In genomic region chr11:32698579-32698978, GRCh38 we compare ENCODE assay signal across 25 cellular contexts.
"Had no signal": no experiment of that assay in that cellular context is flagged by ENCODE, and none has a peak within 500 bp of the region (broad histone marks: within the 10 kb centered on the region; RNA-seq: fewer than 3 reads in every experiment).

No MANE protein-coding gene starts in this region.

- H3K4me2 ChIP-seq: neural progenitor cell had no signal

- H3K4me3 ChIP-seq: neural progenitor cell, ovary, psoas muscle, stomach, thoracic aorta, thyroid gland, tibial nerve, upper lobe of left lung, vagina had no signal

- H3K36me3 ChIP-seq: neural progenitor cell, ovary, stomach, thoracic aorta, thyroid gland, tibial nerve, upper lobe of left lung, vagina had no signal

- DNase-seq: natural killer cell; occipital lobe; ovary; posterior cingulate gyrus; psoas muscle; right cardiac atrium; small intestine; stimulated activated CD4-positive, alpha-beta T cell treated with anti-CD3 and anti-CD28 coated beads, Interleukin-15, amount 100 ng/mL, for 24 hours; stimulated activated CD4-positive, alpha-beta T cell treated with anti-CD3 and anti-CD28 coated beads, Interleukin-2, amount 100 ng/mL, for 24 hours; stimulated activated CD4-positive, alpha-beta T cell treated with anti-CD3 and anti-CD28 coated beads, Interleukin-2, amount 100 ng/mL, for 48 hours; stimulated activated CD4-positive, alpha-beta T cell treated with anti-CD3 and anti-CD28 coated beads, Interleukin-4, amount 100 ng/mL, for 24 hours; stimulated activated naive B cell treated with anti-CD40 and anti-IgM and Interleukin-4, amounts not matched to agents 10 μg/mL and 1 μg/mL and 100 μg/mL, for 72 hours; stimulated activated naive CD4-positive, alpha-beta T cell treated with Interleukin-2 at 50 U/mL for 16 hours; stomach; thyroid gland; trophoblast cell; upper lobe of left lung had no signal

- H3K9me3 ChIP-seq: ovary, psoas muscle, stomach, thoracic aorta, thyroid gland, tibial nerve, upper lobe of left lung, vagina had no signal

- ATAC-seq: natural killer cell; psoas muscle; right cardiac atrium; sciatic nerve; stimulated activated effector memory CD8-positive, alpha-beta T cell treated with anti-CD3 and anti-CD28 coated beads, Interleukin-12 subunit alpha, Interleukin-12 subunit beta, amount 100 ng/mL, for 72 hours; stimulated activated naive B cell treated with anti-CD40 and anti-IgM and Interleukin-4, amounts not matched to agents 10 μg/mL and 1 μg/mL and 100 μg/mL, for 72 hours had no signal

- H2AFZ ChIP-seq: neural progenitor cell, parathyroid adenoma had no signal

- H3K79me2 ChIP-seq: parathyroid adenoma had no signal

- H3K27ac ChIP-seq: neural progenitor cell, ovary, parathyroid adenoma, psoas muscle, stomach, thoracic aorta, thyroid gland, tibial nerve, upper lobe of left lung, vagina had no signal

- H3K27me3 ChIP-seq: neural progenitor cell, ovary, stomach, thyroid gland, tibial nerve, upper lobe of left lung, vagina had no signal

- H3K4me1 ChIP-seq: neural progenitor cell, parathyroid adenoma, psoas muscle, stomach, thyroid gland, tibial nerve, upper lobe of left lung, vagina had no signal

- FAIRE-seq: urothelium cell line had no signal
